Comparison of ENCODE assay signal across 1 cellular context in genomic region chr10:88617772-88618300, GRCh38.
TF ChIP-seq lines count a peak whose summit lies in the region.

No MANE protein-coding gene starts in this region.

TF ChIP-seq in HepG2, 621 proteins besides CTCF, POLR2A, EP300 and RAD21:
- no peak for TF ChIP-seq ZNF432 (CRISPR knock-in tag; IDR thresholded peaks at IDR 0.05; ENCODE audit: borderline replicate concordance)
- no peak for TF ChIP-seq DDIT3 (CRISPR knock-in tag; IDR thresholded peaks at IDR 0.05)
- TF ChIP-seq PREB (CRISPR knock-in tag; IDR thresholded peaks at IDR 0.05): no peak
- TF ChIP-seq NR2F2 (IDR thresholded peaks at IDR 0.05; ENCODE audit: borderline replicate concordance, low read depth): no peak
